1 cellular context compared by ENCODE assay signal in genomic region chr20:55471052-55472006, GRCh38.
TF ChIP-seq lines count a peak whose summit lies in the region.

No MANE protein-coding gene starts in this region.

TF ChIP-seq in HepG2, 621 proteins besides CTCF, POLR2A, EP300 and RAD21 (continued from another document and continues in another):
- TF ChIP-seq DBP (CRISPR knock-in tag; IDR thresholded peaks at IDR 0.05; ENCODE audit: not compliant biosample characterization) = no peak
- TF ChIP-seq CBX1 (IDR thresholded peaks at IDR 0.05; ENCODE audit: low read depth) = no peak
- no peak for TF ChIP-seq SP4 (CRISPR knock-in tag; IDR thresholded peaks at IDR 0.05)
- TF ChIP-seq TAF1 (CRISPR knock-in tag; IDR thresholded peaks at IDR 0.05) = no peak
- no peak for TF ChIP-seq ZBTB43 (CRISPR knock-in tag; conservative IDR thresholded peaks at IDR 0.05)
- TF ChIP-seq IRF2 (CRISPR knock-in tag; IDR thresholded peaks at IDR 0.05) = peak; percentile 70; the same call in 1 of the 2 replicates
- TF ChIP-seq HNF1A (IDR thresholded peaks at IDR 0.05; ENCODE audit: low read depth) = peak; percentile 54
- TF ChIP-seq HNF1A (CRISPR knock-in tag; IDR thresholded peaks at IDR 0.05; ENCODE audit: borderline replicate concordance) = peak; percentile 92; the same call in 1 of the 2 replicates
- no peak for TF ChIP-seq PBX2 (CRISPR knock-in tag; IDR thresholded peaks at IDR 0.05)
- TF ChIP-seq DPF2 (CRISPR knock-in tag; IDR thresholded peaks at IDR 0.05; ENCODE audit: borderline replicate concordance, low read depth) = peak; percentile 93
- TF ChIP-seq TAF15 (IDR thresholded peaks at IDR 0.05; ENCODE audit: low read depth, low read length, poor library complexity, severe bottlenecking) = no peak
- TF ChIP-seq ZNF264 (CRISPR knock-in tag; IDR thresholded peaks at IDR 0.05) = no peak
- no peak for TF ChIP-seq ZNF343 (CRISPR knock-in tag; IDR thresholded peaks at IDR 0.05)
- no peak for TF ChIP-seq AGO1 (IDR thresholded peaks at IDR 0.05; ENCODE audit: low read depth, low read length, poor library complexity, severe bottlenecking)
- no peak for TF ChIP-seq SP1 (IDR thresholded peaks at IDR 0.05)
- no peak for TF ChIP-seq SP1 (CRISPR knock-in tag; IDR thresholded peaks at IDR 0.05)
- no peak for TF ChIP-seq JDP2 (CRISPR knock-in tag; IDR thresholded peaks at IDR 0.05; ENCODE audit: borderline replicate concordance)
- TF ChIP-seq ZNF790 (CRISPR knock-in tag; IDR thresholded peaks at IDR 0.05; ENCODE audit: borderline replicate concordance) = no peak
- TF ChIP-seq HNRNPL (IDR thresholded peaks at IDR 0.05; ENCODE audit: low read depth, low read length) = no peak
- TF ChIP-seq HMGA1 (CRISPR knock-in tag; conservative IDR thresholded peaks at IDR 0.05) = no peak
- TF ChIP-seq PRDM4 (CRISPR knock-in tag; IDR thresholded peaks at IDR 0.05; ENCODE audit: borderline replicate concordance) = no peak
- TF ChIP-seq ZNF234 (CRISPR knock-in tag; conservative IDR thresholded peaks at IDR 0.05) = no peak
- TF ChIP-seq TP53 (CRISPR knock-in tag; conservative IDR thresholded peaks at IDR 0.05) = no peak
- TF ChIP-seq ZBTB42 (CRISPR knock-in tag; IDR thresholded peaks at IDR 0.05) = no peak
- peak; percentile 19; the same call in 1 of the 2 replicates for TF ChIP-seq ZNF205 (CRISPR knock-in tag; IDR thresholded peaks at IDR 0.05)
- TF ChIP-seq UBTF (CRISPR knock-in tag; IDR thresholded peaks at IDR 0.05) = no peak
- no peak for TF ChIP-seq ZNF549 (CRISPR knock-in tag; IDR thresholded peaks at IDR 0.05)
- no peak for TF ChIP-seq SCMH1 (CRISPR knock-in tag; IDR thresholded peaks at IDR 0.05; ENCODE audit: borderline replicate concordance)
- no peak for TF ChIP-seq DNMT1 (CRISPR knock-in tag; IDR thresholded peaks at IDR 0.05)
- TF ChIP-seq NFE2L1 (CRISPR knock-in tag; IDR thresholded peaks at IDR 0.05; ENCODE audit: borderline replicate concordance) = no peak
- TF ChIP-seq CERS6 (CRISPR knock-in tag; IDR thresholded peaks at IDR 0.05) = no peak
- TF ChIP-seq FOXM1 (CRISPR knock-in tag; IDR thresholded peaks at IDR 0.05) = no peak
- TF ChIP-seq STAT6 (CRISPR knock-in tag; IDR thresholded peaks at IDR 0.05; ENCODE audit: borderline replicate concordance) = no peak
- TF ChIP-seq TRAFD1 (CRISPR knock-in tag; IDR thresholded peaks at IDR 0.05; ENCODE audit: borderline replicate concordance) = no peak
- no peak for TF ChIP-seq CSRNP2 (CRISPR knock-in tag; conservative IDR thresholded peaks at IDR 0.05; ENCODE audit: low read depth)
- no peak for TF ChIP-seq ZNF253 (CRISPR knock-in tag; IDR thresholded peaks at IDR 0.05; ENCODE audit: borderline replicate concordance)
- TF ChIP-seq ZNF530 (CRISPR knock-in tag; IDR thresholded peaks at IDR 0.05; ENCODE audit: low read depth) = no peak
- no peak for TF ChIP-seq FOXC1 (CRISPR knock-in tag; IDR thresholded peaks at IDR 0.05; ENCODE audit: borderline replicate concordance)
- TF ChIP-seq TEAD3 (CRISPR knock-in tag; optimal IDR thresholded peaks at IDR 0.05; ENCODE audit: borderline replicate concordance) = peak; percentile 87
- TF ChIP-seq ZNF724P (CRISPR knock-in tag; IDR thresholded peaks at IDR 0.05; ENCODE audit: borderline replicate concordance) = no peak
